In the genomic region with DNA sequence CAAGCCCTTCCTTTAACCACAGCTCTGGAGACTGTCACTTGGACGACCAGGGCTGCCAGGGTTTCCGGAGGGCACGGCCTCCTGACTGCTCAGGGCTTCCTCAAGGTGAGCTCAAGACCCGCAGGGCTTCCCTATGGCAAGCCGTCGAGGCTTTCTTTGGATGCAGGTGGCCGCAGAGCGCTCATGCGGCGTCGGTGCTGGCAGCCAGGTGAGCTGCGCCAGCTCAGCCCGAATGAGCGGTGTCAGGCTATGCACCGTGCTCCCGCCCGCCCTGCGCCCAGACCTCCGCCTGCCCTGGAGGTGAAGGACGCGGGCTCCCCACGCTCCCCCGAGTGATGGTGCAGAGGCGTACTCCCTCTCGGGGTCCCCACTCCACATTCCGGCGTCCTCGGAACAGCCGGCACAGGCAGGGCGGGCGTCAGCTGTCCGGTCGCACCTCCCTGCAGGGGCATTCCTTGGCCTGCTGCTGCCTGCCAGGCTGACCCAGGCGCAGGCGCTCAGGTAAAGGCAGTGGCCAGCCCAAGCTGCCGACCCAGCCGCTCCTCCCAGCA, we compare ENCODE assay signal across 11 cellular contexts. TPM values are rescaled to one million over a fixed set of nuclear protein-coding genes. Genes with fewer than 3 reads are reported as not detected.
DNase-seq lines count a peak whose midpoint lies in the region; ATAC-seq and TF ChIP-seq lines count a peak whose summit lies in the region.
"Had no signal": no experiment of that assay in that cellular context is flagged by ENCODE, and none has a peak within 500 bp of the region (broad histone marks: within the 10 kb centered on the region; RNA-seq: fewer than 3 reads in every experiment).

No MANE protein-coding gene starts in this region.

- H3K36me3 Mint-ChIP-seq in progenitor cell of endocrine pancreas (ENCODE audit: insufficient read depth) = no peaks in the 10 kb centered on the region
- no peaks in the 10 kb centered on the region for H3K36me3 Mint-ChIP-seq in activated T-helper 1 cell treated with anti-CD3 and anti-CD28 coated beads, Interleukin-12 subunit alpha, Interleukin-12 subunit beta, Interleukin-2, Interleukin-4 antibody, amounts not matched to agents 30 ng/mL and 10 ng/mL and 1 ng/mL, durations not matched to agents 14 hours and 24 hours and 36 hours (ENCODE audit: low read depth)

- no peaks in the 10 kb centered on the region for H3K4me1 ChIP-seq in iPS DF 6.9 (ENCODE audit: control insufficient read depth, insufficient read depth, low read length)

- peak overlapping the region; percentile 78 for H3K4me3 Mint-ChIP-seq in progenitor cell of endocrine pancreas (ENCODE audit: low read depth)
- no peak overlapping the region for H3K4me3 Mint-ChIP-seq in activated T-helper 1 cell treated with anti-CD3 and anti-CD28 coated beads, Interleukin-12 subunit alpha, Interleukin-12 subunit beta, Interleukin-2, Interleukin-4 antibody, amounts not matched to agents 30 ng/mL and 10 ng/mL and 1 ng/mL, durations not matched to agents 14 hours and 24 hours and 36 hours

- intact Hi-C loops in activated T-helper 1 cell treated with anti-CD3 and anti-CD28 coated beads, Interleukin-12 subunit alpha, Interleukin-12 subunit beta, Interleukin-2, Interleukin-4 antibody, amounts not matched to agents 30 ng/mL and 10 ng/mL and 1 ng/mL, durations not matched to agents 14 hours and 24 hours and 36 hours (cut with micrococcal nuclease) = no loop called here

- H3K36me3 ChIP-seq in iPS DF 6.9 (ENCODE audit: control insufficient read depth, insufficient read depth, low read length) = no peaks in the 10 kb centered on the region

- peaks cover 2% of the 10 kb centered on the region; the same call in 1 of the 2 replicates for H3K27me3 ChIP-seq in iPS DF 6.9 (ENCODE audit: control insufficient read depth, insufficient read depth, low read length)

- H3K4me1 Mint-ChIP-seq in progenitor cell of endocrine pancreas (ENCODE audit: low read depth) = peaks cover 16% of the 10 kb centered on the region
- peaks cover 6% of the 10 kb centered on the region for H3K4me1 Mint-ChIP-seq in activated T-helper 1 cell treated with anti-CD3 and anti-CD28 coated beads, Interleukin-12 subunit alpha, Interleukin-12 subunit beta, Interleukin-2, Interleukin-4 antibody, amounts not matched to agents 30 ng/mL and 10 ng/mL and 1 ng/mL, durations not matched to agents 14 hours and 24 hours and 36 hours (ENCODE audit: low read depth)

- H3K27ac Mint-ChIP-seq in progenitor cell of endocrine pancreas = no peak overlapping the region
- no peak overlapping the region for H3K27ac Mint-ChIP-seq in activated T-helper 1 cell treated with anti-CD3 and anti-CD28 coated beads, Interleukin-12 subunit alpha, Interleukin-12 subunit beta, Interleukin-2, Interleukin-4 antibody, amounts not matched to agents 30 ng/mL and 10 ng/mL and 1 ng/mL, durations not matched to agents 14 hours and 24 hours and 36 hours

- no peaks in the 10 kb centered on the region for H3K9me3 Mint-ChIP-seq in progenitor cell of endocrine pancreas (ENCODE audit: low read depth)
- no peaks in the 10 kb centered on the region for H3K9me3 Mint-ChIP-seq in activated T-helper 1 cell treated with anti-CD3 and anti-CD28 coated beads, Interleukin-12 subunit alpha, Interleukin-12 subunit beta, Interleukin-2, Interleukin-4 antibody, amounts not matched to agents 30 ng/mL and 10 ng/mL and 1 ng/mL, durations not matched to agents 14 hours and 24 hours and 36 hours

- ATAC-seq in HG03135 (IDR thresholded peaks at IDR 0.05; ENCODE audit: unreplicated experiment) = no peak
- ATAC-seq: activated CD4-positive, CD25-positive, alpha-beta regulatory T cell treated with anti-CD3 and anti-CD28 coated beads, Interleukin-2, amount 50 U/mL, for 24 hours had no signal

- no peaks in the 10 kb centered on the region for H3K9me3 ChIP-seq in iPS DF 6.9 (ENCODE audit: control insufficient read depth, insufficient read depth, low read length)

- DNase-seq in DMS53 (lab: John Stamatoyannopoulos, UW) = peak; percentile 78
- DNase-seq in astrocyte of the hippocampus (ENCODE audit: low read depth, low spot score) = peak; percentile 59
- DNase-seq in iPS DF 6.9 (ENCODE audit: low read depth, low spot score) = no peak
- DNase-seq in progenitor cell of endocrine pancreas (ENCODE audit: low spot score, unreplicated experiment) = no peak
- DNase-seq in activated CD8-positive, alpha-beta memory T cell treated with anti-CD3 and anti-CD28 coated beads, Interleukin-2, amount 50 U/mL, for 4 hours = no peak
- DNase-seq in amniotic stem cell (lab: John Stamatoyannopoulos, UW) = no peak
- DNase-seq in activated T-helper 1 cell treated with anti-CD3 and anti-CD28 coated beads, Interleukin-12 subunit alpha, Interleukin-12 subunit beta, Interleukin-2, Interleukin-4 antibody, amounts not matched to agents 30 ng/mL and 10 ng/mL and 1 ng/mL, durations not matched to agents 14 hours and 24 hours and 36 hours (ENCODE audit: low spot score) = no peak
- DNase-seq: NCI-H510A had no signal

- H3K4me3 ChIP-seq in iPS DF 6.9 (ENCODE audit: low read length) = peak overlapping the region; percentile 43; the same call in 1 of the 2 replicates

- H3K27me3 Mint-ChIP-seq in progenitor cell of endocrine pancreas = peaks cover 56% of the 10 kb centered on the region
- H3K27me3 Mint-ChIP-seq in activated T-helper 1 cell treated with anti-CD3 and anti-CD28 coated beads, Interleukin-12 subunit alpha, Interleukin-12 subunit beta, Interleukin-2, Interleukin-4 antibody, amounts not matched to agents 30 ng/mL and 10 ng/mL and 1 ng/mL, durations not matched to agents 14 hours and 24 hours and 36 hours (ENCODE audit: insufficient read depth) = peaks cover 41% of the 10 kb centered on the region

- no peak overlapping the region for H3K27ac ChIP-seq in iPS DF 6.9 (ENCODE audit: low read length)

- TF ChIP-seq CTCF in progenitor cell of endocrine pancreas (IDR thresholded peaks at IDR 0.05; ENCODE audit: unreplicated experiment) = no peak

- no CpG with 5 or more reads among the region's 37 CpGs for WGBS in iPS DF 6.9 (ENCODE audit: insufficient coverage, insufficient read length)

RNA-seq across cellular contexts. Expression of a gene that starts 20.8 kb away (rescaled TPM):
- 7.2 and 10.7 TPM in 2 replicates for total RNA-seq in progenitor cell of endocrine pancreas
- total RNA-seq in activated T-helper 1 cell treated with anti-CD3 and anti-CD28 coated beads, Interleukin-12 subunit alpha, Interleukin-12 subunit beta, Interleukin-2, Interleukin-4 antibody, amounts not matched to agents 30 ng/mL and 10 ng/mL and 1 ng/mL, durations not matched to agents 14 hours and 24 hours and 36 hours = 29.0 and 32.1 TPM in 2 replicates

RNA-seq across cellular contexts. Expression of a gene that starts 33.0 kb away (rescaled TPM):
- not detected in 2 replicates for total RNA-seq in progenitor cell of endocrine pancreas
- not detected in 2 replicates for total RNA-seq in activated T-helper 1 cell treated with anti-CD3 and anti-CD28 coated beads, Interleukin-12 subunit alpha, Interleukin-12 subunit beta, Interleukin-2, Interleukin-4 antibody, amounts not matched to agents 30 ng/mL and 10 ng/mL and 1 ng/mL, durations not matched to agents 14 hours and 24 hours and 36 hours
- total RNA-seq: renal cortical epithelial cell had no signal

Comparison
In these comparisons a context has a peak if more than half of its experiments do, and no peak if none do; other contexts are left out.
1. DNase-seq: peak in DMS53 (single experiment) and astrocyte of the hippocampus (single experiment); none in iPS DF 6.9 (single experiment), progenitor cell of endocrine pancreas (single experiment), activated CD8-positive, alpha-beta memory T cell treated with anti-CD3 and anti-CD28 coated beads, Interleukin-2, amount 50 U/mL, for 4 hours (single experiment), amniotic stem cell (single experiment) and activated T-helper 1 cell treated with anti-CD3 and anti-CD28 coated beads, Interleukin-12 subunit alpha, Interleukin-12 subunit beta, Interleukin-2, Interleukin-4 antibody, amounts not matched to agents 30 ng/mL and 10 ng/mL and 1 ng/mL, durations not matched to agents 14 hours and 24 hours and 36 hours (single experiment).